In the genomic region with DNA sequence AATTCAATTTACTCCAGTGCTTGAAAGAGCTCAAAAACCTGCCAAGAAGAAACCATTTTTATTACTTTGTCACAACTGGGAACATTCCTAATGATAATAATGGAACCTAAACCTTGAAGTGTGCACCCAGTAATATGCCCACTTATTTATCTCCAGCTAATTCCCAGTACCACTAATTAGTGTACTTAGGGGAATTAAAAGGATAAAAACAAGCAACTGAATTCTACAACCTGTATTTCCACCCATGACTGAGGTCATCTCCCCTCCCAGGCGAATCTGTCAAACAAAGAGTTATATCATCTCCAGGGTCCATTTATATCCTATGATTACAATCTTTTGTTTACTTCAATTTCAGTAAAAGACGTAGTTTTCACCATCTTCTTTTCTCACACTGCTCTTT, we compare ENCODE assay signal across 29 cellular contexts.
"Had no signal": no experiment of that assay in that cellular context is flagged by ENCODE, and none has a peak within 500 bp of the region (broad histone marks: within the 10 kb centered on the region; RNA-seq: fewer than 3 reads in every experiment).

No MANE protein-coding gene starts in this region.

- H3K9ac ChIP-seq: KMS-11 had no signal

- H3K27me3 ChIP-seq: adrenal gland, body of pancreas, breast epithelium had no signal

- H3K36me3 ChIP-seq: adrenal gland, breast epithelium had no signal

- H3K9me3 Mint-ChIP-seq: activated CD4-positive, alpha-beta T cell treated with anti-CD3 and anti-CD28 coated beads, Interleukin-2, amount 10 ng/mL, durations not matched to agents 24 days and 14 days; activated CD8-positive, alpha-beta T cell treated with anti-CD3 and anti-CD28 coated beads for 36 hours; activated naive CD4-positive, alpha-beta T cell treated with anti-CD3 and anti-CD28 coated beads for 36 hours; activated naive CD4-positive, alpha-beta T cell treated with anti-CD3 and anti-CD28 coated beads, Interleukin-2, amount 50 U/mL, for 72 hours; activated T-cell treated with anti-CD3 and anti-CD28 coated beads, Interleukin-2, amount 50 U/mL, for 24 hours had no signal

- H3K4me3 ChIP-seq: adrenal gland, body of pancreas, breast epithelium, PC-9 had no signal

- H3K4me1 Mint-ChIP-seq: activated CD4-positive, alpha-beta T cell treated with anti-CD3 and anti-CD28 coated beads, Interleukin-2, amount 10 ng/mL, durations not matched to agents 24 days and 14 days had no signal

- DNase-seq: activated CD4-positive, alpha-beta T cell treated with anti-CD3 and anti-CD28 coated beads, Interleukin-2, amount 10 ng/mL, durations not matched to agents 24 days and 14 days; activated CD4-positive, alpha-beta T cell treated with anti-CD3 and anti-CD28 coated beads, Interleukin-2, amount 50 U/mL, for 4 hours; activated CD8-positive, alpha-beta T cell treated with anti-CD3 and anti-CD28 coated beads for 36 hours; activated gamma-delta T cell treated with Interleukin-2 at 50 U/mL for 16 hours; activated naive CD4-positive, alpha-beta T cell treated with anti-CD3 and anti-CD28 coated beads for 36 hours; activated T-cell treated with anti-CD3 and anti-CD28 coated beads, Interleukin-2, amount 50 U/mL, for 24 hours; adrenal gland; body of pancreas; MM.1S; MV-4-11; NCI-H1092; NCI-H1417 treated with DMSO at 0.1 percent for 48 hours; NCI-H187 treated with DMSO at 0.1 percent for 48 hours; NCI-H2081; NCI-H2171; NCI-H510A; NCI-H526; NCI-H774; PC-9; SIG-M5; SW 1271; T-helper 1 cell; T-helper 2 cell; T-helper 9 cell had no signal

- H3K4me2 ChIP-seq: KMS-11, PC-9 had no signal

- H3K36me3 Mint-ChIP-seq: activated naive CD4-positive, alpha-beta T cell treated with anti-CD3 and anti-CD28 coated beads, Interleukin-2, amount 50 U/mL, for 72 hours had no signal

- H2AFZ ChIP-seq: PC-9 had no signal

- H3K4me1 ChIP-seq: adrenal gland, body of pancreas, breast epithelium had no signal

- H3K4me3 Mint-ChIP-seq: activated CD4-positive, alpha-beta T cell treated with anti-CD3 and anti-CD28 coated beads, Interleukin-2, amount 10 ng/mL, durations not matched to agents 24 days and 14 days; activated CD8-positive, alpha-beta T cell treated with anti-CD3 and anti-CD28 coated beads for 36 hours; activated naive CD4-positive, alpha-beta T cell treated with anti-CD3 and anti-CD28 coated beads for 36 hours; activated T-cell treated with anti-CD3 and anti-CD28 coated beads, Interleukin-2, amount 50 U/mL, for 24 hours had no signal

- H3K9me3 ChIP-seq: adrenal gland, body of pancreas, breast epithelium had no signal

- H3K27ac ChIP-seq: adrenal gland, body of pancreas, breast epithelium, KMS-11, PC-9, RWPE1 had no signal

- H3K27me3 Mint-ChIP-seq: activated T-cell treated with anti-CD3 and anti-CD28 coated beads, Interleukin-2, amount 50 U/mL, for 24 hours had no signal

- ATAC-seq: activated CD8-positive, alpha-beta T cell treated with anti-CD3 and anti-CD28 coated beads for 36 hours; activated naive CD4-positive, alpha-beta T cell treated with anti-CD3 and anti-CD28 coated beads, Interleukin-2, amount 50 U/mL, for 72 hours; body of pancreas; Right ventricle myocardium inferior had no signal

- H3K27ac Mint-ChIP-seq: activated CD4-positive, alpha-beta T cell treated with anti-CD3 and anti-CD28 coated beads, Interleukin-2, amount 10 ng/mL, durations not matched to agents 24 days and 14 days; activated CD8-positive, alpha-beta T cell treated with anti-CD3 and anti-CD28 coated beads for 36 hours; activated naive CD4-positive, alpha-beta T cell treated with anti-CD3 and anti-CD28 coated beads for 36 hours; activated naive CD4-positive, alpha-beta T cell treated with anti-CD3 and anti-CD28 coated beads, Interleukin-2, amount 50 U/mL, for 72 hours; activated T-cell treated with anti-CD3 and anti-CD28 coated beads, Interleukin-2, amount 50 U/mL, for 24 hours had no signal
